12 cellular contexts compared by ENCODE assay signal in the genomic region with DNA sequence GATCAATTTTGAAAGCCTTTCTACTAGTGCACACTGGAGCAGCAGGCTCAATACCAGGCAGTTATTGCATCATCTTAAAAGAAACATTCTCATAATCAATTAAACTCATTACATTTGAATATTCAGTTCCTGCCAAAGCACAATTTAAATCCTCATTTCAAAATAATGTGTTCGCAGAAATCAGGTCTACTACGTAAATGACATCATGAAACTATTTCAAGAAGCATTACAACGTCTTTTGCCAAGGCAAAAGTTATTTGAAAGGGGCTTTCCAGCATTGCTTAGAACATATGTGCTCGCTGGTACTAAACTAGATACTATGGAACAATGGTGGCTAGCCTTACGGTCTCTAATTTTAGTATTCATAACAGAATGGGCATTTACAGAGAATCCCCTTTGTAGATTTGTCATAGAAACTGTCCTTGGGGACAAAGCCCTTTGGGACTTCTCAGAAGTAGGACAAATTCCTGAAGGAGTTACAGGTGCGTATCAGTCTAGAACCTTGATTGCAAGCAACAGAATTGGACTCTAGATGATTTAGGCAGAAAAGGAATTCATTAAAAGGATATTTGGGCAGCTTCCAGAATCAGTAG. TPM values are rescaled to one million over a fixed set of nuclear protein-coding genes. Genes with fewer than 3 reads are reported as not detected.
DNase-seq lines count a peak whose midpoint lies in the region; ATAC-seq, FAIRE-seq and TF ChIP-seq lines count a peak whose summit lies in the region.
"Had no signal": no experiment of that assay in that cellular context is flagged by ENCODE, and none has a peak within 500 bp of the region (broad histone marks: within the 10 kb centered on the region; RNA-seq: fewer than 3 reads in every experiment).

No MANE protein-coding gene starts in this region.

- SMC1A ChIA-PET in GM12878 (lab: Charles Lee; ENCODE audit: uncharacterized antibody, unreplicated experiment) = interaction anchor here (0.6 to 7.6 kb wide), 10 partner anchors 9 to 117 kb away, joined by 3 to 75 read pairs (median 6); partner anchors contain the start of gene HUWE1

- H3K27ac ChIP-seq in CD4-positive, CD25-positive, alpha-beta regulatory T cell (ENCODE audit: insufficient read depth, low read length, poor library complexity, severe bottlenecking) = peak overlapping the region; percentile 90
- H3K27ac ChIP-seq in KMS-11 = peak overlapping the region; percentile 97
- peak overlapping the region; percentile 84 for H3K27ac ChIP-seq in GM12878 (ENCODE audit: control insufficient read depth, insufficient read depth)
- H3K27ac ChIP-seq in right cardiac atrium (ENCODE audit: low read length) = no peak overlapping the region
- H3K27ac ChIP-seq: adrenal gland had no signal

- FAIRE-seq in GM18507 (lab: Jason Lieb, UNC) (peak; percentile 85), GM12878 (lab: Jason Lieb, UNC) (no peak)
- FAIRE-seq: islet of Langerhans had no signal

- H4K20me1 ChIP-seq in KMS-11 (ENCODE audit: insufficient read depth) (no peaks in the 10 kb centered on the region), GM12878 (ENCODE audit: control insufficient read depth, insufficient read depth) (no peaks in the 10 kb centered on the region)

- H3K4me1 ChIP-seq in CD4-positive, CD25-positive, alpha-beta regulatory T cell (ENCODE audit: control insufficient read depth, insufficient read depth, low read length, poor library complexity, severe bottlenecking) = peaks cover 55% of the 10 kb centered on the region
- H3K4me1 ChIP-seq in KMS-11 (ENCODE audit: low read depth, poor library complexity, severe bottlenecking) (peaks cover 53% of the 10 kb centered on the region), GM12878 (ENCODE audit: control insufficient read depth, insufficient read depth, low read length) (peaks cover 19% of the 10 kb centered on the region), right cardiac atrium (ENCODE audit: control insufficient read depth, insufficient read depth, low read length) (no peaks in the 10 kb centered on the region)
- H3K4me1 ChIP-seq: adrenal gland had no signal

- RAD21 ChIA-PET in GM12878 (lab: Charles Lee; ENCODE audit: unreplicated experiment) = interaction anchor here (1.0 to 4.4 kb wide), 7 partner anchors 9 to 54 kb away, joined by 3 to 51 read pairs (median 11); partner anchors contain the start of gene HUWE1

- H3K36me3 Mint-ChIP-seq in CD4-positive, CD25-positive, alpha-beta regulatory T cell = no peaks in the 10 kb centered on the region

- CTCF ChIA-PET in GM12878 (lab: Yijun Ruan, JAX) = interaction anchor here (1.0 to 5.2 kb wide), 4 partner anchors 10 to 44 kb away, joined by 3 to 41 read pairs (median 12); partner anchors contain the start of gene HUWE1

- no peak for TF ChIP-seq RAD21 in GM12878 (IDR thresholded peaks at IDR 0.05; ENCODE audit: insufficient read depth, low read depth, low read length)

- H3K4me3 Mint-ChIP-seq in CD4-positive, CD25-positive, alpha-beta regulatory T cell = peak overlapping the region; percentile 81 to 88 (median 84)

- H3K36me3 ChIP-seq in CD4-positive, CD25-positive, alpha-beta regulatory T cell (ENCODE audit: control insufficient read depth, insufficient read depth, low read length) = no peaks in the 10 kb centered on the region
- H3K36me3 ChIP-seq in KMS-11 (ENCODE audit: insufficient read depth) (no peaks in the 10 kb centered on the region), GM12878 (ENCODE audit: control insufficient read depth in 2 of 2, insufficient read depth in 2 of 2, low read length in 1 of 2) (no peaks in the 10 kb centered on the region)
- H3K36me3 ChIP-seq: adrenal gland had no signal

- H3K4me2 ChIP-seq in KMS-11 (peak overlapping the region; percentile 69), GM12878 (ENCODE audit: control insufficient read depth, insufficient read depth) (peak overlapping the region; percentile 64)

- no peak for TF ChIP-seq EP300 in GM12878 (IDR thresholded peaks at IDR 0.05; ENCODE audit: borderline replicate concordance in 1 of 2, control insufficient read depth in 1 of 2, low read depth in 2 of 2, low read length in 2 of 2)

- WGBS in GM12878 (ENCODE audit: insufficient coverage, insufficient replicate concordance, low lambda C conversion rate, missing lambda C conversion rate) = 3% methylated on average over 6 of the region's 6 CpGs
- WGBS in right cardiac atrium = 66% methylated on average over 6 of the region's 6 CpGs

- peak overlapping the region; percentile 39 for H2AFZ ChIP-seq in KMS-11 (ENCODE audit: low read depth)
- peak overlapping the region; percentile 30; the same call in 1 of the 2 replicates for H2AFZ ChIP-seq in GM12878 (ENCODE audit: control insufficient read depth, low read depth, low read length)

- intact Hi-C loops in GM12878 (cut with micrococcal nuclease; ENCODE audit: unreplicated experiment) = loop anchor here (1.0 kb wide), 2 partner anchors 30 to 118 kb away; no protein-coding TSS in a partner anchor
- intact Hi-C loops in right cardiac atrium (cut with DNase I) = no loop called here

- POLR2A ChIA-PET in GM12878 (lab: Charles Lee) = interaction anchor here (0.7 to 8.7 kb wide), 6 partner anchors 8 to 292 kb away, joined by 3 to 133 read pairs (median 6); partner anchors contain the start of genes HUWE1, RIBC1 and SMC1A

- H3K9ac ChIP-seq in KMS-11 = peak overlapping the region; percentile 76
- peak overlapping the region; percentile 73 for H3K9ac ChIP-seq in GM12878 (ENCODE audit: control insufficient read depth, insufficient read depth, low read length)

- in situ Hi-C loops in GM12878 (cut with MboI) = no loop called here

- BruUV-seq in GM12878 (replicated peaks; lab: Mats Ljungman, UMichigan) = no TSS peak

- H3K27ac Mint-ChIP-seq in CD4-positive, CD25-positive, alpha-beta regulatory T cell = peak overlapping the region; percentile 86 to 98 (median 90)

- no peak for TF ChIP-seq POLR2A in GM12878 (IDR thresholded peaks at IDR 0.05; ENCODE audit: low read depth, low read length)

- peaks cover 26 to 55% (median 40%) of the 10 kb centered on the region in 4 donors for H3K4me1 Mint-ChIP-seq in CD4-positive, CD25-positive, alpha-beta regulatory T cell

- DNase-seq in CD4-positive, CD25-positive, alpha-beta regulatory T cell = peak in 2 of 3 donors; percentile 24 to 65
- DNase-seq in GM18507 (ENCODE audit: extremely low spot score, insufficient read length, low read depth) (no peak), GM12878 (ENCODE audit: low read depth, low spot score) (peak; percentile 52), NCI-H774 (lab: John Stamatoyannopoulos, UW) (no peak), right cardiac atrium (no peak), cerebellar nuclear complex (lab: John Stamatoyannopoulos, UW) (no peak)
- no peak for DNase-seq in activated effector memory CD4-positive, alpha-beta T cell treated with anti-CD3 and anti-CD28 coated beads, Interleukin-2, amount 50 U/mL, for 16 hours
- DNase-seq: adrenal gland, GF-D8, NCI-H2081 treated with DMSO at 0.1 percent for 48 hours had no signal

- H3K9me3 Mint-ChIP-seq in CD4-positive, CD25-positive, alpha-beta regulatory T cell = no peaks in the 10 kb centered on the region

- ATAC-seq in CD4-positive, CD25-positive, alpha-beta regulatory T cell (ENCODE audit: low read depth in 2 of 2) = peak; percentile 25 to 36
- ATAC-seq in GM12878 = peak; percentile 46
- no peak for ATAC-seq in right cardiac atrium

- no peaks in the 10 kb centered on the region for H3K79me2 ChIP-seq in KMS-11 (ENCODE audit: insufficient read depth, low read depth)
- peaks cover 19% of the 10 kb centered on the region for H3K79me2 ChIP-seq in GM12878 (ENCODE audit: control insufficient read depth, insufficient read depth, low read length)

- H3K27me3 ChIP-seq in CD4-positive, CD25-positive, alpha-beta regulatory T cell (ENCODE audit: control insufficient read depth, insufficient read depth, low read length) = no peaks in the 10 kb centered on the region
- H3K27me3 ChIP-seq in KMS-11 (ENCODE audit: insufficient read depth, low read depth) (no peaks in the 10 kb centered on the region), GM12878 (replicated peaks in 1 of 2; ENCODE audit: control insufficient read depth in 2 of 2, insufficient read depth in 2 of 2, low read length in 1 of 2) (no peaks in the 10 kb centered on the region), right cardiac atrium (ENCODE audit: control insufficient read depth, insufficient read depth) (no peaks in the 10 kb centered on the region)

- H3K27me3 Mint-ChIP-seq in CD4-positive, CD25-positive, alpha-beta regulatory T cell = no peaks in the 10 kb centered on the region

- TF ChIP-seq CTCF in KMS-11 (conservative IDR thresholded peaks at IDR 0.05; ENCODE audit: low read depth, low read length) (no peak), GM12878 (IDR thresholded peaks at IDR 0.05 in 2 of 3, conservative IDR thresholded peaks at IDR 0.05 in 1 of 3; ENCODE audit: control insufficient read depth in 2 of 3, extremely low read depth in 1 of 3, insufficient read depth in 1 of 3, low read depth in 3 of 3, low read length in 3 of 3) (no peak)

- H3K9me3 ChIP-seq in CD4-positive, CD25-positive, alpha-beta regulatory T cell (ENCODE audit: control insufficient read depth in 2 of 2, low read length in 2 of 2) = no peaks in the 10 kb centered on the region
- H3K9me3 ChIP-seq in GM12878 (replicated peaks; ENCODE audit: control insufficient read depth, insufficient read depth, low read length) (no peaks in the 10 kb centered on the region), right cardiac atrium (ENCODE audit: control insufficient read depth, low read length) (no peaks in the 10 kb centered on the region)
- H3K9me3 ChIP-seq: adrenal gland had no signal

- H3K4me3 ChIP-seq in CD4-positive, CD25-positive, alpha-beta regulatory T cell (ENCODE audit: low read depth, low read length) = peak overlapping the region; percentile 83
- H3K4me3 ChIP-seq in KMS-11 (IDR thresholded peaks at IDR 0.05; ENCODE audit: insufficient read depth, low read depth, low read length) (no peak overlapping the region), GM12878 (peak overlapping the region; percentile 60), right cardiac atrium (ENCODE audit: low read length) (no peak overlapping the region)
- H3K4me3 ChIP-seq: adrenal gland had no signal

RNA-seq across cellular contexts. Expression of gene HUWE1, which starts 27.6 kb away (rescaled TPM):
- total RNA-seq in CD4-positive, CD25-positive, alpha-beta regulatory T cell = 204 TPM
- 1 to 10 TPM; 7.3 to 9.9 (median 8.7) TPM for polyA plus RNA-seq in CD4-positive, CD25-positive, alpha-beta regulatory T cell
- total RNA-seq in GM12878 (2013; cell fraction: nucleolus; rRNA removed) = 335 and 348 TPM in 2 replicates
- total RNA-seq in GM12878 (2014; rRNA removed) = 99.9 and 104 TPM in 2 replicates
- 96.6 and 101 TPM in 2 replicates for total RNA-seq in GM12878 (2014; rRNA removed; fragmentation: Illumina TruSeq; extraction: Trizol)
- total RNA-seq in GM12878 (2021) = 269 and 280 TPM in 2 replicates
- polyA plus RNA-seq in GM12878 (2011; ENCODE audit: low read depth) = 73.9 TPM
- polyA plus RNA-seq in GM12878 (2011; rRNA removed) = 100 and 136 TPM in 2 replicates
- polyA plus RNA-seq in GM12878 (2011; cell fraction: cytosol; rRNA removed) = 108 and 146 TPM in 2 replicates
- 286 and 327 TPM in 2 replicates for polyA plus RNA-seq in GM12878 (2011; cell fraction: nucleus; rRNA removed)
- polyA plus RNA-seq in GM12878 (2012) = 90.8 and 92.9 TPM in 2 replicates
- polyA plus RNA-seq in GM12878 (2014; fragmentation: Illumina TruSeq; extraction: Trizol) = 149 TPM in 2 replicates
- polyA plus RNA-seq in GM12878 (2014; fragmentation: Nextera tagmentation; extraction: Ambion mirVana) = 10 to 100 TPM; 35.9 to 39.0 TPM
- polyA plus RNA-seq in GM12878 (2014; rRNA removed) = 114 and 125 TPM in 2 replicates
- polyA plus RNA-seq in GM12878 (2016; fragmentation: Nextera tagmentation; extraction: Ambion mirVana) = 10 to 100 TPM; 52.5 to 57.3 TPM
- polyA minus RNA-seq in GM12878 (2011; rRNA and poly(A)+ RNA removed) = 383 and 668 TPM in 2 replicates
- 147 and 181 TPM in 2 replicates for polyA minus RNA-seq in GM12878 (2011; cell fraction: cytosol; rRNA and poly(A)+ RNA removed)
- polyA minus RNA-seq in GM12878 (2011; cell fraction: nucleus; rRNA and poly(A)+ RNA removed) = 139 and 215 TPM in 2 replicates
- total RNA-seq in right cardiac atrium = 100 to 1,000 TPM; 109 to 159 (median 131) TPM
- 46.7 TPM for polyA plus RNA-seq in right cardiac atrium

Comparison
In these comparisons a context has a peak if more than half of its experiments do, and no peak if none do; other contexts are left out.
1. ATAC-seq: peak in CD4-positive, CD25-positive, alpha-beta regulatory T cell (2 of 2) and GM12878 (single experiment); none in right cardiac atrium (0 of 2).
2. DNase-seq: peak in CD4-positive, CD25-positive, alpha-beta regulatory T cell (2 of 3) and GM12878 (single experiment); none in GM18507 (single experiment), activated effector memory CD4-positive, alpha-beta T cell treated with anti-CD3 and anti-CD28 coated beads, Interleukin-2, amount 50 U/mL, for 16 hours (single experiment), NCI-H774 (single experiment), right cardiac atrium (0 of 3) and cerebellar nuclear complex (0 of 2).
3. H3K4me3 ChIP-seq: peak in CD4-positive, CD25-positive, alpha-beta regulatory T cell (single experiment) and GM12878 (single experiment); none in KMS-11 (single experiment) and right cardiac atrium (single experiment).